In genomic region chr19:58559275-58560006, GRCh38 we compare ENCODE assay signal across 8 cellular contexts. TPM values are rescaled to one million over a fixed set of nuclear protein-coding genes. Genes with fewer than 3 reads are reported as not detected.
DNase-seq lines count a peak whose midpoint lies in the region; ATAC-seq and TF ChIP-seq lines count a peak whose summit lies in the region.

No MANE protein-coding gene starts in this region.

- ATAC-seq in GM19397 (IDR thresholded peaks at IDR 0.05; ENCODE audit: unreplicated experiment) (peak; percentile 20), right cardiac atrium (peak; percentile 72 to 74)

- H3K4me1 ChIP-seq in OCI-LY3 (ENCODE audit: low read length), result peaks cover 23% of the 10 kb centered on the region
- H3K4me1 ChIP-seq in right cardiac atrium (ENCODE audit: control insufficient read depth, insufficient read depth, low read length), result peaks cover 16% of the 10 kb centered on the region

- H3K4me3 ChIP-seq in AG04450 (ENCODE audit: low read depth, low read length) (peak overlapping the region; percentile 76), OCI-LY3 (ENCODE audit: low read length) (peak overlapping the region; percentile 88), right cardiac atrium (ENCODE audit: low read length) (peak overlapping the region; percentile 74)

- H3K4me2 ChIP-seq in OCI-LY3 (ENCODE audit: low read length), result peak overlapping the region; percentile 94

- H2AFZ ChIP-seq in OCI-LY3 (ENCODE audit: low read depth, low read length), result peak overlapping the region; percentile 12; the same call in 1 of the 2 replicates

- intact Hi-C loops in right cardiac atrium (cut with DNase I), result no loop called here

- H3K36me3 ChIP-seq in OCI-LY3 (replicated peaks; ENCODE audit: low read depth, low read length), result peaks cover 25% of the 10 kb centered on the region

- H3K79me2 ChIP-seq in OCI-LY3 (ENCODE audit: low read length), result peaks cover 66% of the 10 kb centered on the region

- peaks cover 2% of the 10 kb centered on the region for H3K27me3 ChIP-seq in AG04450 (ENCODE audit: control insufficient read depth, insufficient read depth, low read length)
- H3K27me3 ChIP-seq in OCI-LY3 (ENCODE audit: low read depth, low read length), result no peaks in the 10 kb centered on the region
- H3K27me3 ChIP-seq in right cardiac atrium (ENCODE audit: control insufficient read depth, insufficient read depth), result no peaks in the 10 kb centered on the region

- POLR2A ChIA-PET in AG04450 (lab: Yijun Ruan, JAX), result interaction anchor here (0.5 to 2.4 kb wide), 5 partner anchors 13 to 281 kb away, joined by 3 to 22 read pairs (median 12); partner anchors contain the start of genes MZF1, TRIM28, ZBTB45 and ZNF8

- CTCF ChIA-PET in AG04450 (lab: Charles Lee), result interaction anchor here (0.6 to 1.9 kb wide), 2 partner anchors 22 to 40 kb away, joined by 3 to 5 read pairs; partner anchors contain the start of gene ZBTB45

- peaks cover 4% of the 10 kb centered on the region; the same call in 1 of the 2 replicates for H3K9me3 ChIP-seq in AG04450 (ENCODE audit: control insufficient read depth, insufficient read depth, low read length)
- no peaks in the 10 kb centered on the region for H3K9me3 ChIP-seq in OCI-LY3 (ENCODE audit: insufficient read depth, low read length)
- H3K9me3 ChIP-seq in right cardiac atrium (ENCODE audit: control insufficient read depth, low read length), result no peaks in the 10 kb centered on the region

- 1% methylated on average over 33 of the region's 33 CpGs for WGBS in right cardiac atrium

- H3K9ac ChIP-seq in OCI-LY3 (ENCODE audit: low read length), result peak overlapping the region; percentile 99

- TF ChIP-seq CTCF in AG04450 (IDR thresholded peaks at IDR 0.05; ENCODE audit: low read depth, low read length) (no peak), OCI-LY3 (IDR thresholded peaks at IDR 0.05; ENCODE audit: low read depth, low read length) (no peak)

- DNase-seq in AG04450 (ENCODE audit: low read depth, low spot score) (peak; percentile 77), right cardiac atrium (peak; percentile 95 to 97 (median 96)), renal cortical epithelial cell (ENCODE audit: low read depth) (peak; percentile 86), nucleus accumbens (lab: John Stamatoyannopoulos, UW) (no peak)
- no peak for DNase-seq in stimulated activated naive CD4-positive, alpha-beta T cell (lab: John Stamatoyannopoulos, UW)

- no peaks in the 10 kb centered on the region for H4K20me1 ChIP-seq in OCI-LY3 (ENCODE audit: insufficient read depth, low read length)

- H3K27ac ChIP-seq in AG04450 (ENCODE audit: low read depth, low read length) (peak overlapping the region; percentile 99), OCI-LY3 (ENCODE audit: low read length) (peak overlapping the region; percentile 94), angular gyrus (ENCODE audit: low read depth, low read length) (peak overlapping the region; percentile 100), right cardiac atrium (ENCODE audit: low read length) (peak overlapping the region; percentile 99)

RNA-seq across cellular contexts. Expression of gene UBE2M, which starts 1.0 kb away (rescaled TPM):
- polyA plus RNA-seq in AG04450 (2011; rRNA removed), result 82.5 and 85.1 TPM in 2 replicates
- 95.3 and 100 TPM in 2 replicates for polyA minus RNA-seq in AG04450 (2011; rRNA and poly(A)+ RNA removed)
- 100 to 1,000 TPM; 117 to 137 (median 123) TPM for total RNA-seq in right cardiac atrium
- polyA plus RNA-seq in right cardiac atrium, result 92.7 TPM
- 39.4 and 55.4 TPM in 2 replicates for total RNA-seq in renal cortical epithelial cell

RNA-seq across cellular contexts. Expression of gene CHMP2A, which starts 4.5 kb away (rescaled TPM):
- polyA plus RNA-seq in AG04450 (2011; rRNA removed), result 173 and 181 TPM in 2 replicates
- 153 and 170 TPM in 2 replicates for polyA minus RNA-seq in AG04450 (2011; rRNA and poly(A)+ RNA removed)
- 100 to 1,000 TPM; 106 to 116 (median 114) TPM for total RNA-seq in right cardiac atrium
- 196 TPM for polyA plus RNA-seq in right cardiac atrium
- total RNA-seq in renal cortical epithelial cell, result 124 and 127 TPM in 2 replicates

RNA-seq across cellular contexts. Expression of gene MZF1, which starts 13.7 kb away (rescaled TPM):
- 5.5 and 6.2 TPM in 2 replicates for polyA plus RNA-seq in AG04450 (2011; rRNA removed)
- polyA minus RNA-seq in AG04450 (2011; rRNA and poly(A)+ RNA removed), result 6.3 and 6.7 TPM in 2 replicates
- 10 to 100 TPM; 10.1 to 15.6 (median 12.8) TPM for total RNA-seq in right cardiac atrium
- polyA plus RNA-seq in right cardiac atrium, result 12.0 TPM
- 11.6 and 30.6 TPM in 2 replicates for total RNA-seq in renal cortical epithelial cell

RNA-seq across cellular contexts. Expression of gene TRIM28, which starts 15.6 kb away (rescaled TPM):
- polyA plus RNA-seq in AG04450 (2011; rRNA removed), result 313 and 413 TPM in 2 replicates
- polyA minus RNA-seq in AG04450 (2011; rRNA and poly(A)+ RNA removed), result 910 and 1,220 TPM in 2 replicates
- total RNA-seq in right cardiac atrium, result 100 to 1,000 TPM; 139 to 161 (median 148) TPM
- 98.7 TPM for polyA plus RNA-seq in right cardiac atrium
- total RNA-seq in renal cortical epithelial cell, result 177 and 276 TPM in 2 replicates

RNA-seq across cellular contexts. Expression of gene ZBTB45, which starts 39.8 kb away (rescaled TPM):
- 4.2 and 6.8 TPM in 2 replicates for polyA plus RNA-seq in AG04450 (2011; rRNA removed)
- 3.1 and 4.0 TPM in 2 replicates for polyA minus RNA-seq in AG04450 (2011; rRNA and poly(A)+ RNA removed)
- 10 to 100 TPM in 3 of 4 donors, 1 to 10 TPM in 1; 9.9 to 13.1 (median 11.1) TPM for total RNA-seq in right cardiac atrium
- 7.0 TPM for polyA plus RNA-seq in right cardiac atrium
- total RNA-seq in renal cortical epithelial cell, result 3.1 and 10.2 TPM in 2 replicates

Comparison
In these comparisons a context has a peak if more than half of its experiments do, and no peak if none do; other contexts are left out.
1. DNase-seq: peak in AG04450 (single experiment), right cardiac atrium (3 of 3) and renal cortical epithelial cell (single experiment); none in nucleus accumbens (0 of 56) and stimulated activated naive CD4-positive, alpha-beta T cell (0 of 6).
2. Peak in every context shown above with its lines, with median percentiles within 50 percentile points of each other: H3K27ac ChIP-seq and H3K4me3 ChIP-seq.